Comparison of ENCODE assay signal across 1 cellular context in genomic region chr6:53616450-53617357, GRCh38.
TF ChIP-seq lines count a peak whose summit lies in the region.

No MANE protein-coding gene starts in this region.

TF ChIP-seq in HCT116, 20 proteins besides CTCF, POLR2A, EP300 and RAD21:
- TF ChIP-seq CEBPB (IDR thresholded peaks at IDR 0.05; ENCODE audit: low read depth), result no peak
- TF ChIP-seq EZH2 (IDR thresholded peaks at IDR 0.05), result no peak
- no peak for TF ChIP-seq SRF (IDR thresholded peaks at IDR 0.05; ENCODE audit: low read depth)
- no peak for TF ChIP-seq TCF7L2 (IDR thresholded peaks at IDR 0.05; ENCODE audit: borderline replicate concordance, extremely low read depth, insufficient read depth, insufficient read length)
- no peak for TF ChIP-seq ELF1 (IDR thresholded peaks at IDR 0.05; ENCODE audit: borderline replicate concordance, low read depth)
- TF ChIP-seq EZH2phosphoT487 (IDR thresholded peaks at IDR 0.05; ENCODE audit: borderline replicate concordance), result no peak
- no peak for TF ChIP-seq FOSL1 (IDR thresholded peaks at IDR 0.05; ENCODE audit: low read depth)
- TF ChIP-seq YY1 (IDR thresholded peaks at IDR 0.05; ENCODE audit: extremely low read depth, insufficient replicate concordance, low read depth, low read length), result no peak
- TF ChIP-seq REST (IDR thresholded peaks at IDR 0.05; ENCODE audit: low read depth), result no peak
- TF ChIP-seq ZNF274 (IDR thresholded peaks at IDR 0.05; ENCODE audit: low read depth, low read length), result no peak
- no peak for TF ChIP-seq SIN3A (IDR thresholded peaks at IDR 0.05; ENCODE audit: low read depth)
- no peak for TF ChIP-seq EGR1 (IDR thresholded peaks at IDR 0.05; ENCODE audit: low read depth)
- TF ChIP-seq MAX (IDR thresholded peaks at IDR 0.05), result no peak
